In the genomic region with DNA sequence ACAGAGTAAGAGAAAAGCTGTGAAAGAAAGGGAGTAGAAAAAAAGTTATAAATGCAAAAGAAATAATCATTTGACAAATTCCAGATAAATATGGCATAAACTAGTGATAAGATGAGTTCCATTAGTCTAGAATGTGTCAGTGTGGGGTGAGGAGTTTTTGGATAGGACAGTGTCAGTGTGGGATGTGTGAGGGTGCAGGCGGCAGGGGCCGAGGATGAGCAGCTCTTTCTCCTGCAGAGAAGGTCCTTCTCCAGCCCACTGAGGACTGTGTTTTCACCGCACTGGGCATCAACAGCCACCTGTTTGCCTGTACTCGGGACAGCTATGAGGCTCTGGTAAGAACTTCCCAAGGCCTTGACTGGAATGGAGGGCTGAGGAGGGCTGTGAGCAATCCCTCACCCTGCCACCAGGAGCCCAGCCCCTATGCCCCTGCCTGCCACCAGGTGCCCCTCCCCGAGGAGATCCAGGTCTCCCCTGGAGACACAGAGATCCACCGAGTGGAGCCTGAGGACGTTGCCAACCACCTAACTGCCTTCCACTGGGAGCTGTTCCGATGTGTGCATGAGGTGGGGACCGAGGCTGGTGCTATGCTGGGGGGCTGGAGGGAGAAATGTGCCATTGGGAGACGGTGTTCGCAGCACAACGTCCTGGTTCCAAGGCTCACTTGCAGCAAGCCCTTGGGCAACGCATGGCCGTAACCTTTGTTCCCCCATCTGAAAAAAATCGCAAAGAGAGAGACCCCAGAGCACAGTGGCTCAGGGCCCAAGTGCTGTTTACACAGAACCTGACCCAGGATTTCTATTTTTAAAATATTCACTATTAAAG, we compare ENCODE assay signal across 8 cellular contexts. TPM values are rescaled to one million over a fixed set of nuclear protein-coding genes. Genes with fewer than 3 reads are reported as not detected.
DNase-seq lines count a peak whose midpoint lies in the region; ATAC-seq and TF ChIP-seq lines count a peak whose summit lies in the region.

No MANE protein-coding gene starts in this region.

- peaks cover 1% of the 10 kb centered on the region for H3K4me1 Mint-ChIP-seq in Calu3 (ENCODE audit: low read depth, unreplicated experiment)
- peaks cover 11% of the 10 kb centered on the region for H3K4me1 Mint-ChIP-seq in stimulated activated naive CD8-positive, alpha-beta T cell treated with anti-CD3 and anti-CD28 coated beads, Interleukin-15, Interleukin-2, amounts not matched to agents 100 ng/mL and 50 ng/mL, for 24 hours (ENCODE audit: low read depth)

- no peaks in the 10 kb centered on the region for H3K79me2 ChIP-seq in hepatocyte

- no peak overlapping the region for H3K27ac Mint-ChIP-seq in Calu3 (ENCODE audit: unreplicated experiment)
- H3K27ac Mint-ChIP-seq in stimulated activated naive CD8-positive, alpha-beta T cell treated with anti-CD3 and anti-CD28 coated beads, Interleukin-15, Interleukin-2, amounts not matched to agents 100 ng/mL and 50 ng/mL, for 24 hours, result no peak overlapping the region

- H3K9me3 ChIP-seq in hepatocyte (ENCODE audit: low read depth), result no peaks in the 10 kb centered on the region
- H3K9me3 ChIP-seq in aorta (ENCODE audit: control insufficient read depth, low read length), result no peaks in the 10 kb centered on the region

- no peak overlapping the region for H3K4me3 Mint-ChIP-seq in Calu3 (ENCODE audit: low read depth, unreplicated experiment)
- peak overlapping the region; percentile 61 for H3K4me3 Mint-ChIP-seq in stimulated activated naive CD8-positive, alpha-beta T cell treated with anti-CD3 and anti-CD28 coated beads, Interleukin-15, Interleukin-2, amounts not matched to agents 100 ng/mL and 50 ng/mL, for 24 hours

- H3K4me1 ChIP-seq in hepatocyte (ENCODE audit: insufficient read depth) (peaks cover 6% of the 10 kb centered on the region), aorta (ENCODE audit: control insufficient read depth in 1 of 2, insufficient read depth in 2 of 2, low read length in 2 of 2) (no peaks in the 10 kb centered on the region)

- intact Hi-C loops in Calu3 (cut with micrococcal nuclease; ENCODE audit: unreplicated experiment), result no loop called here
- intact Hi-C loops in aorta (cut with DNase I), result no loop called here

- H3K36me3 Mint-ChIP-seq in Calu3 (ENCODE audit: insufficient read depth, unreplicated experiment), result peaks cover 3% of the 10 kb centered on the region
- H3K36me3 Mint-ChIP-seq in stimulated activated naive CD8-positive, alpha-beta T cell treated with anti-CD3 and anti-CD28 coated beads, Interleukin-15, Interleukin-2, amounts not matched to agents 100 ng/mL and 50 ng/mL, for 24 hours (ENCODE audit: low read depth), result no peaks in the 10 kb centered on the region

- no peak overlapping the region for H3K27ac ChIP-seq in hepatocyte
- no peak overlapping the region for H3K27ac ChIP-seq in aorta (ENCODE audit: low read depth in 1 of 2, low read length in 2 of 2)

- peak; percentile 78 for DNase-seq in Calu3
- DNase-seq in M059J (ENCODE audit: low read depth), result peak; percentile 25
- peak; percentile 34 for DNase-seq in activated T-cell treated with anti-CD3 and anti-CD28 coated beads for 48 hours (ENCODE audit: low read depth)
- no peak for DNase-seq in hepatocyte (ENCODE audit: low spot score)
- no peak for DNase-seq in aorta
- no peak for DNase-seq in NCI-H524 (lab: John Stamatoyannopoulos, UW)
- DNase-seq in HPDE6-E6E7 (ENCODE audit: extremely low spot score), result no peak

- no peak for TF ChIP-seq CTCF in Calu3 (IDR thresholded peaks at IDR 0.05; ENCODE audit: unreplicated experiment)
- TF ChIP-seq CTCF in hepatocyte (IDR thresholded peaks at IDR 0.05; ENCODE audit: poor library complexity), result peak; percentile 6

- no peaks in the 10 kb centered on the region for H3K27me3 ChIP-seq in hepatocyte
- H3K27me3 ChIP-seq in aorta (ENCODE audit: control insufficient read depth in 1 of 2, insufficient read depth in 2 of 2, low read length in 1 of 2), result no peaks in the 10 kb centered on the region

- no peaks in the 10 kb centered on the region for H3K27me3 Mint-ChIP-seq in Calu3 (ENCODE audit: unreplicated experiment)
- H3K27me3 Mint-ChIP-seq in stimulated activated naive CD8-positive, alpha-beta T cell treated with anti-CD3 and anti-CD28 coated beads, Interleukin-15, Interleukin-2, amounts not matched to agents 100 ng/mL and 50 ng/mL, for 24 hours, result peaks cover 5% of the 10 kb centered on the region

- no TSS peak for BruUV-seq in Calu3 (replicated peaks; lab: Mats Ljungman, UMichigan)

- H3K9me3 Mint-ChIP-seq in Calu3 (ENCODE audit: low read depth, unreplicated experiment), result no peaks in the 10 kb centered on the region
- no peaks in the 10 kb centered on the region for H3K9me3 Mint-ChIP-seq in stimulated activated naive CD8-positive, alpha-beta T cell treated with anti-CD3 and anti-CD28 coated beads, Interleukin-15, Interleukin-2, amounts not matched to agents 100 ng/mL and 50 ng/mL, for 24 hours

- no peaks in the 10 kb centered on the region for H3K36me3 ChIP-seq in hepatocyte (replicated peaks; ENCODE audit: insufficient read depth, low read depth)
- H3K36me3 ChIP-seq in aorta (ENCODE audit: control insufficient read depth in 1 of 2, insufficient read depth in 2 of 2, low read length in 1 of 2), result no peaks in the 10 kb centered on the region

- CTCF ChIA-PET in Calu3 (lab: Charles Lee), result interaction anchor here (0.6 to 14.0 kb wide), 13 partner anchors 8 to 567 kb away, joined by 3 to 145 read pairs (median 4); partner anchors contain the start of genes RAPGEFL1 and WIPF2

- H4K20me1 ChIP-seq in hepatocyte (ENCODE audit: insufficient read depth, poor library complexity, severe bottlenecking), result no peaks in the 10 kb centered on the region

- H2AFZ ChIP-seq in hepatocyte, result no peak overlapping the region

- H3K4me3 ChIP-seq in hepatocyte (no peak overlapping the region), aorta (ENCODE audit: low read length in 2 of 2) (no peak overlapping the region)

- 65% methylated on average over 15 of the region's 15 CpGs for WGBS in hepatocyte (ENCODE audit: low lambda C conversion rate, missing lambda C conversion rate)
- WGBS in aorta, 2 donors, result 65 to 67% methylated on average over 15 of the region's 15 CpGs

- ATAC-seq in aorta (ENCODE audit: low FRiP score), result no peak

- peak overlapping the region; percentile 97 for H3K4me2 ChIP-seq in hepatocyte

- H3K9me2 ChIP-seq in hepatocyte (replicated peaks; ENCODE audit: insufficient read depth), result no peaks in the 10 kb centered on the region

RNA-seq across cellular contexts. Expression of gene RAPGEFL1, which starts 13.1 kb away (rescaled TPM):
- total RNA-seq in Calu3 (2022) (57.9 and 86.3 TPM in 2 replicates), hepatocyte (4.0 and 4.9 TPM in 2 replicates), aorta (10 to 100 TPM; 13.9 to 16.6 TPM)
- total RNA-seq in M059J (2014; rRNA removed; shearing (Covaris generic)), result 0.25 TPM in 1 of 2 replicates, not detected in the other
- polyA plus RNA-seq in hepatocyte (4.2 and 6.0 TPM in 2 replicates), aorta (1 to 10 TPM; 6.4 to 8.5 TPM)

RNA-seq across cellular contexts. Expression of gene WIPF2, which starts 28.7 kb away (rescaled TPM):
- total RNA-seq in Calu3 (2022) (327 and 376 TPM in 2 replicates), hepatocyte (10.3 and 12.6 TPM in 2 replicates), aorta (10 to 100 TPM; 26.2 to 28.6 TPM)
- 11.2 and 12.8 TPM in 2 replicates for total RNA-seq in M059J (2014; rRNA removed; shearing (Covaris generic))
- polyA plus RNA-seq in hepatocyte (23.8 and 24.2 TPM in 2 replicates), aorta (10 to 100 TPM in 1 of 2 donors, 1 to 10 TPM in 1; 6.3 to 10.5 TPM)

RNA-seq across cellular contexts. Expression of gene CASC3, which starts 50.1 kb away (rescaled TPM):
- total RNA-seq in Calu3 (2022) (541 and 621 TPM in 2 replicates), hepatocyte (26.7 and 30.2 TPM in 2 replicates), aorta (100 to 1,000 TPM; 115 to 116 TPM)
- total RNA-seq in M059J (2014; rRNA removed; shearing (Covaris generic)), result 23.5 and 28.2 TPM in 2 replicates
- polyA plus RNA-seq in hepatocyte (33.0 and 37.5 TPM in 2 replicates), aorta (10 to 100 TPM; 68.3 to 94.7 TPM)

Comparison
In these comparisons a context has a peak if more than half of its experiments do, and no peak if none do; other contexts are left out.
1. DNase-seq: peak in Calu3 (single experiment), M059J (single experiment) and activated T-cell treated with anti-CD3 and anti-CD28 coated beads for 48 hours (single experiment); none in hepatocyte (single experiment), aorta (0 of 2), NCI-H524 (0 of 2) and HPDE6-E6E7 (single experiment).
2. RNA of gene WIPF2, which starts 28.7 kb away (total RNA-seq): 327 to 376 TPM in Calu3; 26.2 to 28.6 TPM in aorta, 11.2 to 12.8 TPM in M059J and 10.3 to 12.6 TPM in hepatocyte; every median in the first group is over 10 times any median in the second.